Comparison of ENCODE assay signal across 34 cellular contexts in genomic region chr17:37502009-37502936, GRCh38.
"Had no signal": no experiment of that assay in that cellular context is flagged by ENCODE, and none has a peak within 500 bp of the region (broad histone marks: within the 10 kb centered on the region; RNA-seq: fewer than 3 reads in every experiment).

No MANE protein-coding gene starts in this region.

- H3K4me1 ChIP-seq: upper lobe of left lung had no signal

- H3K27me3 Mint-ChIP-seq: activated CD4-positive, alpha-beta memory T cell treated with anti-CD3 and anti-CD28 coated beads, Interleukin-2, amount 10 ng/mL, durations not matched to agents 7 days and 5 days; activated CD4-positive, alpha-beta T cell treated with anti-CD3 and anti-CD28 coated beads, Interleukin-2, amount 10 ng/mL, durations not matched to agents 7 days and 5 days; activated T-helper 17 cell treated with anti-CD3 and anti-CD28 coated beads, Interleukin-2, amount 50 U/mL, for 72 hours; effector memory CD8-positive, alpha-beta T cell; stimulated activated memory B cell treated with anti-CD40 and anti-IgM and Interleukin-4, amounts not matched to agents 10 μg/mL and 1 μg/mL and 100 μg/mL, for 72 hours; stimulated activated naive CD8-positive, alpha-beta T cell treated with anti-CD3 and anti-CD28 coated beads, Interleukin-15, amount 100 ng/mL, for 72 hours had no signal

- H3K36me3 ChIP-seq: brain microvascular endothelial cell, ovary, prostate gland, sigmoid colon, upper lobe of left lung, vagina had no signal

- H3K4me2 ChIP-seq: smooth muscle cell had no signal

- H3K4me1 Mint-ChIP-seq: nephron; stimulated activated memory B cell treated with anti-CD40 and anti-IgM and Interleukin-4, amounts not matched to agents 10 μg/mL and 1 μg/mL and 100 μg/mL, for 72 hours had no signal

- H3K27ac ChIP-seq: brain microvascular endothelial cell, coronary artery, dorsolateral prefrontal cortex, heart left ventricle, ovary, prostate gland, sigmoid colon, upper lobe of left lung, vagina had no signal

- FAIRE-seq: astrocyte, TTC549 had no signal

- H3K27me3 ChIP-seq: brain microvascular endothelial cell, dorsolateral prefrontal cortex, heart left ventricle, ovary, sigmoid colon, upper lobe of left lung, vagina had no signal

- ATAC-seq: activated T-cell treated with anti-CD3 and anti-CD28 coated beads, Interleukin-2, amount 50 U/mL, for 4 hours; activated T-helper 17 cell treated with anti-CD3 and anti-CD28 coated beads, Interleukin-2, amount 50 U/mL, for 72 hours; effector memory CD8-positive, alpha-beta T cell; heart left ventricle; left ventricle myocardium superior; stimulated activated memory B cell treated with anti-CD40 and anti-IgM and Interleukin-4, amounts not matched to agents 10 μg/mL and 1 μg/mL and 100 μg/mL, for 72 hours; stimulated activated naive CD8-positive, alpha-beta T cell treated with anti-CD3 and anti-CD28 coated beads, Interleukin-15, amount 100 ng/mL, for 72 hours had no signal

- H3K4me3 Mint-ChIP-seq: activated CD4-positive, alpha-beta memory T cell treated with anti-CD3 and anti-CD28 coated beads, Interleukin-2, amount 10 ng/mL, durations not matched to agents 7 days and 5 days; activated CD4-positive, alpha-beta T cell treated with anti-CD3 and anti-CD28 coated beads, Interleukin-2, amount 10 ng/mL, durations not matched to agents 7 days and 5 days; activated T-cell treated with anti-CD3 and anti-CD28 coated beads, Interleukin-2, amount 50 U/mL, for 4 hours; activated T-helper 17 cell treated with anti-CD3 and anti-CD28 coated beads, Interleukin-2, amount 50 U/mL, for 72 hours; effector memory CD8-positive, alpha-beta T cell; nephron; stimulated activated memory B cell treated with anti-CD40 and anti-IgM and Interleukin-4, amounts not matched to agents 10 μg/mL and 1 μg/mL and 100 μg/mL, for 72 hours; stimulated activated naive CD8-positive, alpha-beta T cell treated with anti-CD3 and anti-CD28 coated beads, Interleukin-15, amount 100 ng/mL, for 72 hours had no signal

- H3K27ac Mint-ChIP-seq: activated CD4-positive, alpha-beta memory T cell treated with anti-CD3 and anti-CD28 coated beads, Interleukin-2, amount 10 ng/mL, durations not matched to agents 7 days and 5 days; activated CD4-positive, alpha-beta T cell treated with anti-CD3 and anti-CD28 coated beads, Interleukin-2, amount 10 ng/mL, durations not matched to agents 7 days and 5 days; activated T-helper 17 cell treated with anti-CD3 and anti-CD28 coated beads, Interleukin-2, amount 50 U/mL, for 72 hours; effector memory CD8-positive, alpha-beta T cell; nephron; stimulated activated memory B cell treated with anti-CD40 and anti-IgM and Interleukin-4, amounts not matched to agents 10 μg/mL and 1 μg/mL and 100 μg/mL, for 72 hours had no signal

- H3K9me3 Mint-ChIP-seq: activated CD4-positive, alpha-beta memory T cell treated with anti-CD3 and anti-CD28 coated beads, Interleukin-2, amount 10 ng/mL, durations not matched to agents 7 days and 5 days; activated CD4-positive, alpha-beta T cell treated with anti-CD3 and anti-CD28 coated beads, Interleukin-2, amount 10 ng/mL, durations not matched to agents 7 days and 5 days; activated T-cell treated with anti-CD3 and anti-CD28 coated beads, Interleukin-2, amount 50 U/mL, for 4 hours; activated T-helper 17 cell treated with anti-CD3 and anti-CD28 coated beads, Interleukin-2, amount 50 U/mL, for 72 hours; effector memory CD8-positive, alpha-beta T cell; nephron; stimulated activated memory B cell treated with anti-CD40 and anti-IgM and Interleukin-4, amounts not matched to agents 10 μg/mL and 1 μg/mL and 100 μg/mL, for 72 hours; stimulated activated naive CD8-positive, alpha-beta T cell treated with anti-CD3 and anti-CD28 coated beads, Interleukin-15, amount 100 ng/mL, for 72 hours had no signal

- H3K9me3 ChIP-seq: heart left ventricle, ovary, prostate gland, sigmoid colon, upper lobe of left lung, vagina had no signal

- H3K4me3 ChIP-seq: coronary artery, dorsolateral prefrontal cortex, heart left ventricle, ovary, prostate gland, sigmoid colon, smooth muscle cell, upper lobe of left lung, vagina had no signal

- DNase-seq: activated CD4-positive, alpha-beta memory T cell treated with anti-CD3 and anti-CD28 coated beads, Interleukin-2, amount 10 ng/mL, durations not matched to agents 7 days and 5 days; activated CD4-positive, alpha-beta T cell treated with anti-CD3 and anti-CD28 coated beads for 1 hour; activated CD4-positive, alpha-beta T cell treated with anti-CD3 and anti-CD28 coated beads, Interleukin-2, amount 10 ng/mL, durations not matched to agents 7 days and 5 days; activated gamma-delta T cell treated with Interleukin-2 at 50 U/mL for 16 hours; activated naive CD4-positive, alpha-beta T cell treated with anti-CD3 and anti-CD28 coated beads, Interleukin-2, amount 50 U/mL, for 16 hours; activated T-cell treated with anti-CD3 and anti-CD28 coated beads, Interleukin-2, amount 50 U/mL, for 4 hours; amniotic stem cell; brain microvascular endothelial cell; dorsolateral prefrontal cortex; effector memory CD8-positive, alpha-beta T cell; erythroblast; foreskin fibroblast; heart left ventricle; left ventricle myocardium superior; mammary epithelial cell; ovary; retina; sigmoid colon; stimulated activated CD4-positive, alpha-beta T cell treated with anti-CD3 and anti-CD28 coated beads, Interleukin-1b, Interleukin-23, amount 100 ng/mL, for 48 hours; stimulated activated CD4-positive, alpha-beta T cell treated with anti-CD3 and anti-CD28 coated beads, Interleukin-4, amount 100 ng/mL, for 4 hours; stimulated activated CD8-positive, alpha-beta memory T cell treated with anti-CD3 and anti-CD28 coated beads, Interleukin-4, amount 100 ng/mL, for 48 hours; stimulated activated naive CD8-positive, alpha-beta T cell treated with anti-CD3 and anti-CD28 coated beads, Interleukin-15, amount 100 ng/mL, for 72 hours; substantia nigra; T-helper 9 cell; upper lobe of left lung had no signal

- H3K36me3 Mint-ChIP-seq: stimulated activated memory B cell treated with anti-CD40 and anti-IgM and Interleukin-4, amounts not matched to agents 10 μg/mL and 1 μg/mL and 100 μg/mL, for 72 hours had no signal
